Comparison of ENCODE assay signal across 9 cellular contexts in the genomic region with DNA sequence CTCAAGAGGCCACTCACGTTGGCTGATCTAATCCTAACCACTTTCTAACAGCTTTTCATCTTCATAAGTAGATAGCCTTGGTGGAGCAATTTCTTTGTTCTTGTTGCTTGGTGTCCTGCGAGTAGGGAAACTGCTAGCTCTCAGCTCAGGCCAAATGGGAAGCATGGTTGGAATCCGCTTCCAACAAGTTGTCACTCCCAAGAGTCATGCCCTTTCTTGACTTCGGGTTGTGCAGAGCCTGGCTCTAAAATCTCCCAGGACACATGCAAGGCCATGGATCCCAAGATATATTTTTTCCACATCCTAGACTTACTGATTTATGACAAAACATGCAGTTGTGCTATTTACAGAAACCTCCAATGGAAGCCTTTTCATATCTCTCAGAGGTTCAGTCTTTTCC.
"Had no signal": no experiment of that assay in that cellular context is flagged by ENCODE, and none has a peak within 500 bp of the region (broad histone marks: within the 10 kb centered on the region; RNA-seq: fewer than 3 reads in every experiment).

No MANE protein-coding gene starts in this region.

- H3K9me3 ChIP-seq: HAP-1 had no signal

- H3K27ac ChIP-seq: GM23248 had no signal

- H3K4me1 ChIP-seq: HAP-1 had no signal

- ATAC-seq: GM23338, HCT116 had no signal

- H3K4me3 ChIP-seq: GM23248, GM23338, HAP-1 had no signal

- H3K36me3 ChIP-seq: HAP-1 had no signal

- DNase-seq: GM23248, GOT3, H7, H9, HCEC 1CT, HFFc6 had no signal
